ENCODE assay signal across 2 cellular contexts in the genomic region with DNA sequence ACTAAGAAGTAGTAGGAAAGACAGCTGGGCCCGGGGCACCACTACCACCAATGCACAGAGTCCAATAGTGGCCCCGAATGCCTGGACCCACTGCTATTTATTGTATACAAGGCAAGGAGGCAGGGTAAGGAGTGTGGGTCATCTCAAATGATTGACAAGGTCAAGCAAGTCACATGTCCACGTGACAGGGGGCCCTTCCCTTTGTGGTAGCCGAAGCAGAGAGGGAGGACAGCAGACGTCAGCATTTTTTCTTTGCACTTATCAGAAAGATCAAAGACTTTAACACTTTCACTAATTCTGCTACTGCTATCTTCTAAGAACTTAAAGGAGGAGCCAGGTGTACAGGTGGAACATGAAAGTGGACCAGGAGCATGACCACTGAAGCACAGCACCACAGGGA.
TF ChIP-seq lines count a peak whose summit lies in the region.

No MANE protein-coding gene starts in this region.

TF ChIP-seq in A549, 52 proteins besides CTCF, POLR2A, EP300 and RAD21:
- TF ChIP-seq, protein P1, sequence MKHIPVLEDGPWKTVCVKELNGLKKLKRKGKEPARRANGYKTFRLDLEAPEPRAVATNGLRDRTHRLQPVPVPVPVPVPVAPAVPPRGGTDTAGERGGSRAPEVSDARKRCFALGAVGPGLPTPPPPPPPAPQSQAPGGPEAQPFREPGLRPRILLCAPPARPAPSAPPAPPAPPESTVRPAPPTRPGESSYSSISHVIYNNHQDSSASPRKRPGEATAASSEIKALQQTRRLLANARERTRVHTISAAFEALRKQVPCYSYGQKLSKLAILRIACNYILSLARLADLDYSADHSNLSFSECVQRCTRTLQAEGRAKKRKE (CRISPR knock-in tag; IDR thresholded peaks at IDR 0.05; ENCODE audit: low read depth): no peak
- TF ChIP-seq NPAS2 (CRISPR knock-in tag; IDR thresholded peaks at IDR 0.05; ENCODE audit: borderline replicate concordance) (no peak), JUN (IDR thresholded peaks at IDR 0.05) (no peak), MYC (IDR thresholded peaks at IDR 0.05; ENCODE audit: borderline replicate concordance, low read length) (no peak), TP53 (CRISPR knock-in tag; IDR thresholded peaks at IDR 0.05) (no peak), MAFK (IDR thresholded peaks at IDR 0.05; ENCODE audit: partially characterized antibody) (peak; percentile 24)
- TF ChIP-seq, protein P2, sequence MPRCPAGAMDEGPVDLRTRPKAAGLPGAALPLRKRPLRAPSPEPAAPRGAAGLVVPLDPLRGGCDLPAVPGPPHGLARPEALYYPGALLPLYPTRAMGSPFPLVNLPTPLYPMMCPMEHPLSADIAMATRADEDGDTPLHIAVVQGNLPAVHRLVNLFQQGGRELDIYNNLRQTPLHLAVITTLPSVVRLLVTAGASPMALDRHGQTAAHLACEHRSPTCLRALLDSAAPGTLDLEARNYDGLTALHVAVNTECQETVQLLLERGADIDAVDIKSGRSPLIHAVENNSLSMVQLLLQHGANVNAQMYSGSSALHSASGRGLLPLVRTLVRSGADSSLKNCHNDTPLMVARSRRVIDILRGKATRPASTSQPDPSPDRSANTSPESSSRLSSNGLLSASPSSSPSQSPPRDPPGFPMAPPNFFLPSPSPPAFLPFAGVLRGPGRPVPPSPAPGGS (IDR thresholded peaks at IDR 0.05): no peak

TF ChIP-seq in K562, 482 proteins besides CTCF, POLR2A, EP300 and RAD21 (continues in another document):
- TF ChIP-seq TCF3 (CRISPR knock-in tag; IDR thresholded peaks at IDR 0.05) (no peak), MED1 (CRISPR knock-in tag; IDR thresholded peaks at IDR 0.05; ENCODE audit: borderline replicate concordance) (no peak), MCM7 (IDR thresholded peaks at IDR 0.05) (no peak), SMARCB1 (IDR thresholded peaks at IDR 0.05; ENCODE audit: insufficient read length, low read depth) (no peak), BCL6 (CRISPR knock-in tag; IDR thresholded peaks at IDR 0.05) (no peak), GATAD2A (IDR thresholded peaks at IDR 0.05) (no peak), SRSF3 (IDR thresholded peaks at IDR 0.05; ENCODE audit: insufficient read depth, low read length) (no peak), TARDBP (IDR thresholded peaks at IDR 0.05) (no peak), BACH1 (tag; IDR thresholded peaks at IDR 0.05) (no peak), TGIF2 (CRISPR knock-in tag; IDR thresholded peaks at IDR 0.05) (no peak), RAD51 (IDR thresholded peaks at IDR 0.05; ENCODE audit: borderline replicate concordance, low read depth) (peak; percentile 46; the same call in 1 of the 2 replicates), YBX1 (IDR thresholded peaks at IDR 0.05) (no peak), NCOA4 (IDR thresholded peaks at IDR 0.05; ENCODE audit: partially characterized antibody) (no peak), PCBP2 (IDR thresholded peaks at IDR 0.05; ENCODE audit: low read depth, low read length, poor library complexity, severe bottlenecking) (no peak), CBFA2T3 (IDR thresholded peaks at IDR 0.05) (no peak), ZFP36 (IDR thresholded peaks at IDR 0.05; ENCODE audit: low read depth, low read length, partially characterized antibody) (no peak), POLR2AphosphoS5 (IDR thresholded peaks at IDR 0.05; ENCODE audit: control insufficient read depth, insufficient read depth, low read depth, low read length) (no peak), PHTF2 (CRISPR knock-in tag; IDR thresholded peaks at IDR 0.05) (no peak), KLF6 (CRISPR knock-in tag; IDR thresholded peaks at IDR 0.05; ENCODE audit: borderline replicate concordance) (no peak), KDM5B (IDR thresholded peaks at IDR 0.05; ENCODE audit: insufficient replicate concordance, low read depth, low read length) (no peak), ZNF354B (CRISPR knock-in tag; IDR thresholded peaks at IDR 0.05) (no peak), MAFG (tag; conservative IDR thresholded peaks at IDR 0.05) (peak; percentile 70), ZNF41 (CRISPR knock-in tag; conservative IDR thresholded peaks at IDR 0.05) (no peak), ZNF140 (CRISPR knock-in tag; IDR thresholded peaks at IDR 0.05) (no peak), PRMT5 (CRISPR knock-in tag; IDR thresholded peaks at IDR 0.05) (no peak), TEAD1 (CRISPR knock-in tag; IDR thresholded peaks at IDR 0.05) (no peak), ZBED1 (IDR thresholded peaks at IDR 0.05) (no peak), GABPA (tag; conservative IDR thresholded peaks at IDR 0.05; ENCODE audit: low read depth) (no peak), C11orf30 (IDR thresholded peaks at IDR 0.05; ENCODE audit: low read depth) (peak; percentile 71), ZNF830 (CRISPR knock-in tag; IDR thresholded peaks at IDR 0.05) (no peak), ZNF57 (CRISPR knock-in tag; IDR thresholded peaks at IDR 0.05) (no peak), HDAC6 (IDR thresholded peaks at IDR 0.05; ENCODE audit: low read depth, low read length) (no peak), SMARCA5 (IDR thresholded peaks at IDR 0.05) (no peak), YY1 (IDR thresholded peaks at IDR 0.05; ENCODE audit: borderline replicate concordance in 1 of 3, control insufficient read depth in 1 of 3, extremely low read depth in 1 of 3, insufficient read depth in 3 of 3, insufficient read length in 1 of 3, insufficient replicate concordance in 2 of 3, low read depth in 1 of 3, low read length in 2 of 3) (no peak)
- TF ChIP-seq, protein P3, sequence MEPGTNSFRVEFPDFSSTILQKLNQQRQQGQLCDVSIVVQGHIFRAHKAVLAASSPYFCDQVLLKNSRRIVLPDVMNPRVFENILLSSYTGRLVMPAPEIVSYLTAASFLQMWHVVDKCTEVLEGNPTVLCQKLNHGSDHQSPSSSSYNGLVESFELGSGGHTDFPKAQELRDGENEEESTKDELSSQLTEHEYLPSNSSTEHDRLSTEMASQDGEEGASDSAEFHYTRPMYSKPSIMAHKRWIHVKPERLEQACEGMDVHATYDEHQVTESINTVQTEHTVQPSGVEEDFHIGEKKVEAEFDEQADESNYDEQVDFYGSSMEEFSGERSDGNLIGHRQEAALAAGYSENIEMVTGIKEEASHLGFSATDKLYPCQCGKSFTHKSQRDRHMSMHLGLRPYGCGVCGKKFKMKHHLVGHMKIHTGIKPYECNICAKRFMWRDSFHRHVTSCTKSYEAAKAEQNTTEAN (CRISPR knock-in tag; IDR thresholded peaks at IDR 0.05): no peak
- TF ChIP-seq, protein P4, sequence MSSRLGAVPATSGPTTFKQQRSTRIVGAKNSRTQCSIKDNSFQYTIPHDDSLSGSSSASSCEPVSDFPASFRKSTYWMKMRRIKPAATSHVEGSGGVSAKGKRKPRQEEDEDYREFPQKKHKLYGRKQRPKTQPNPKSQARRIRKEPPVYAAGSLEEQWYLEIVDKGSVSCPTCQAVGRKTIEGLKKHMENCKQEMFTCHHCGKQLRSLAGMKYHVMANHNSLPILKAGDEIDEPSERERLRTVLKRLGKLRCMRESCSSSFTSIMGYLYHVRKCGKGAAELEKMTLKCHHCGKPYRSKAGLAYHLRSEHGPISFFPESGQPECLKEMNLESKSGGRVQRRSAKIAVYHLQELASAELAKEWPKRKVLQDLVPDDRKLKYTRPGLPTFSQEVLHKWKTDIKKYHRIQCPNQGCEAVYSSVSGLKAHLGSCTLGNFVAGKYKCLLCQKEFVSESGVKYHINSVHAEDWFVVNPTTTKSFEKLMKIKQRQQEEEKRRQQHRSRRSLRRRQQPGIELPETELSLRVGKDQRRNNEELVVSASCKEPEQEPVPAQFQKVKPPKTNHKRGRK (tag; IDR thresholded peaks at IDR 0.05): no peak
- TF ChIP-seq, protein P5, sequence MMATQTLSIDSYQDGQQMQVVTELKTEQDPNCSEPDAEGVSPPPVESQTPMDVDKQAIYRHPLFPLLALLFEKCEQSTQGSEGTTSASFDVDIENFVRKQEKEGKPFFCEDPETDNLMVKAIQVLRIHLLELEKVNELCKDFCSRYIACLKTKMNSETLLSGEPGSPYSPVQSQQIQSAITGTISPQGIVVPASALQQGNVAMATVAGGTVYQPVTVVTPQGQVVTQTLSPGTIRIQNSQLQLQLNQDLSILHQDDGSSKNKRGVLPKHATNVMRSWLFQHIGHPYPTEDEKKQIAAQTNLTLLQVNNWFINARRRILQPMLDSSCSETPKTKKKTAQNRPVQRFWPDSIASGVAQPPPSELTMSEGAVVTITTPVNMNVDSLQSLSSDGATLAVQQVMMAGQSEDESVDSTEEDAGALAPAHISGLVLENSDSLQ (IDR thresholded peaks at IDR 0.05): peak; percentile 83
- TF ChIP-seq, protein P6, sequence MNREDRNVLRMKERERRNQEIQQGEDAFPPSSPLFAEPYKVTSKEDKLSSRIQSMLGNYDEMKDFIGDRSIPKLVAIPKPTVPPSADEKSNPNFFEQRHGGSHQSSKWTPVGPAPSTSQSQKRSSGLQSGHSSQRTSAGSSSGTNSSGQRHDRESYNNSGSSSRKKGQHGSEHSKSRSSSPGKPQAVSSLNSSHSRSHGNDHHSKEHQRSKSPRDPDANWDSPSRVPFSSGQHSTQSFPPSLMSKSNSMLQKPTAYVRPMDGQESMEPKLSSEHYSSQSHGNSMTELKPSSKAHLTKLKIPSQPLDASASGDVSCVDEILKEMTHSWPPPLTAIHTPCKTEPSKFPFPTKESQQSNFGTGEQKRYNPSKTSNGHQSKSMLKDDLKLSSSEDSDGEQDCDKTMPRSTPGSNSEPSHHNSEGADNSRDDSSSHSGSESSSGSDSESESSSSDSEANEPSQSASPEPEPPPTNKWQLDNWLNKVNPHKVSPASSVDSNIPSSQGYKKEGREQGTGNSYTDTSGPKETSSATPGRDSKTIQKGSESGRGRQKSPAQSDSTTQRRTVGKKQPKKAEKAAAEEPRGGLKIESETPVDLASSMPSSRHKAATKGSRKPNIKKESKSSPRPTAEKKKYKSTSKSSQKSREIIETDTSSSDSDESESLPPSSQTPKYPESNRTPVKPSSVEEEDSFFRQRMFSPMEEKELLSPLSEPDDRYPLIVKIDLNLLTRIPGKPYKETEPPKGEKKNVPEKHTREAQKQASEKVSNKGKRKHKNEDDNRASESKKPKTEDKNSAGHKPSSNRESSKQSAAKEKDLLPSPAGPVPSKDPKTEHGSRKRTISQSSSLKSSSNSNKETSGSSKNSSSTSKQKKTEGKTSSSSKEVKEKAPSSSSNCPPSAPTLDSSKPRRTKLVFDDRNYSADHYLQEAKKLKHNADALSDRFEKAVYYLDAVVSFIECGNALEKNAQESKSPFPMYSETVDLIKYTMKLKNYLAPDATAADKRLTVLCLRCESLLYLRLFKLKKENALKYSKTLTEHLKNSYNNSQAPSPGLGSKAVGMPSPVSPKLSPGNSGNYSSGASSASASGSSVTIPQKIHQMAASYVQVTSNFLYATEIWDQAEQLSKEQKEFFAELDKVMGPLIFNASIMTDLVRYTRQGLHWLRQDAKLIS (CRISPR knock-in tag; IDR thresholded peaks at IDR 0.05): no peak
- TF ChIP-seq, protein P7, sequence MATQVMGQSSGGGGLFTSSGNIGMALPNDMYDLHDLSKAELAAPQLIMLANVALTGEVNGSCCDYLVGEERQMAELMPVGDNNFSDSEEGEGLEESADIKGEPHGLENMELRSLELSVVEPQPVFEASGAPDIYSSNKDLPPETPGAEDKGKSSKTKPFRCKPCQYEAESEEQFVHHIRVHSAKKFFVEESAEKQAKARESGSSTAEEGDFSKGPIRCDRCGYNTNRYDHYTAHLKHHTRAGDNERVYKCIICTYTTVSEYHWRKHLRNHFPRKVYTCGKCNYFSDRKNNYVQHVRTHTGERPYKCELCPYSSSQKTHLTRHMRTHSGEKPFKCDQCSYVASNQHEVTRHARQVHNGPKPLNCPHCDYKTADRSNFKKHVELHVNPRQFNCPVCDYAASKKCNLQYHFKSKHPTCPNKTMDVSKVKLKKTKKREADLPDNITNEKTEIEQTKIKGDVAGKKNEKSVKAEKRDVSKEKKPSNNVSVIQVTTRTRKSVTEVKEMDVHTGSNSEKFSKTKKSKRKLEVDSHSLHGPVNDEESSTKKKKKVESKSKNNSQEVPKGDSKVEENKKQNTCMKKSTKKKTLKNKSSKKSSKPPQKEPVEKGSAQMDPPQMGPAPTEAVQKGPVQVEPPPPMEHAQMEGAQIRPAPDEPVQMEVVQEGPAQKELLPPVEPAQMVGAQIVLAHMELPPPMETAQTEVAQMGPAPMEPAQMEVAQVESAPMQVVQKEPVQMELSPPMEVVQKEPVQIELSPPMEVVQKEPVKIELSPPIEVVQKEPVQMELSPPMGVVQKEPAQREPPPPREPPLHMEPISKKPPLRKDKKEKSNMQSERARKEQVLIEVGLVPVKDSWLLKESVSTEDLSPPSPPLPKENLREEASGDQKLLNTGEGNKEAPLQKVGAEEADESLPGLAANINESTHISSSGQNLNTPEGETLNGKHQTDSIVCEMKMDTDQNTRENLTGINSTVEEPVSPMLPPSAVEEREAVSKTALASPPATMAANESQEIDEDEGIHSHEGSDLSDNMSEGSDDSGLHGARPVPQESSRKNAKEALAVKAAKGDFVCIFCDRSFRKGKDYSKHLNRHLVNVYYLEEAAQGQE (CRISPR knock-in tag; IDR thresholded peaks at IDR 0.05; ENCODE audit: low read depth): no peak
- TF ChIP-seq, protein P8, sequence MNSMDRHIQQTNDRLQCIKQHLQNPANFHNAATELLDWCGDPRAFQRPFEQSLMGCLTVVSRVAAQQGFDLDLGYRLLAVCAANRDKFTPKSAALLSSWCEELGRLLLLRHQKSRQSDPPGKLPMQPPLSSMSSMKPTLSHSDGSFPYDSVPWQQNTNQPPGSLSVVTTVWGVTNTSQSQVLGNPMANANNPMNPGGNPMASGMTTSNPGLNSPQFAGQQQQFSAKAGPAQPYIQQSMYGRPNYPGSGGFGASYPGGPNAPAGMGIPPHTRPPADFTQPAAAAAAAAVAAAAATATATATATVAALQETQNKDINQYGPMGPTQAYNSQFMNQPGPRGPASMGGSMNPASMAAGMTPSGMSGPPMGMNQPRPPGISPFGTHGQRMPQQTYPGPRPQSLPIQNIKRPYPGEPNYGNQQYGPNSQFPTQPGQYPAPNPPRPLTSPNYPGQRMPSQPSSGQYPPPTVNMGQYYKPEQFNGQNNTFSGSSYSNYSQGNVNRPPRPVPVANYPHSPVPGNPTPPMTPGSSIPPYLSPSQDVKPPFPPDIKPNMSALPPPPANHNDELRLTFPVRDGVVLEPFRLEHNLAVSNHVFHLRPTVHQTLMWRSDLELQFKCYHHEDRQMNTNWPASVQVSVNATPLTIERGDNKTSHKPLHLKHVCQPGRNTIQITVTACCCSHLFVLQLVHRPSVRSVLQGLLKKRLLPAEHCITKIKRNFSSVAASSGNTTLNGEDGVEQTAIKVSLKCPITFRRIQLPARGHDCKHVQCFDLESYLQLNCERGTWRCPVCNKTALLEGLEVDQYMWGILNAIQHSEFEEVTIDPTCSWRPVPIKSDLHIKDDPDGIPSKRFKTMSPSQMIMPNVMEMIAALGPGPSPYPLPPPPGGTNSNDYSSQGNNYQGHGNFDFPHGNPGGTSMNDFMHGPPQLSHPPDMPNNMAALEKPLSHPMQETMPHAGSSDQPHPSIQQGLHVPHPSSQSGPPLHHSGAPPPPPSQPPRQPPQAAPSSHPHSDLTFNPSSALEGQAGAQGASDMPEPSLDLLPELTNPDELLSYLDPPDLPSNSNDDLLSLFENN (IDR thresholded peaks at IDR 0.05; ENCODE audit: low read depth in 2 of 2, low read length in 2 of 2): no peak
